ENCODE assay signal across 1 cellular context in the genomic region with DNA sequence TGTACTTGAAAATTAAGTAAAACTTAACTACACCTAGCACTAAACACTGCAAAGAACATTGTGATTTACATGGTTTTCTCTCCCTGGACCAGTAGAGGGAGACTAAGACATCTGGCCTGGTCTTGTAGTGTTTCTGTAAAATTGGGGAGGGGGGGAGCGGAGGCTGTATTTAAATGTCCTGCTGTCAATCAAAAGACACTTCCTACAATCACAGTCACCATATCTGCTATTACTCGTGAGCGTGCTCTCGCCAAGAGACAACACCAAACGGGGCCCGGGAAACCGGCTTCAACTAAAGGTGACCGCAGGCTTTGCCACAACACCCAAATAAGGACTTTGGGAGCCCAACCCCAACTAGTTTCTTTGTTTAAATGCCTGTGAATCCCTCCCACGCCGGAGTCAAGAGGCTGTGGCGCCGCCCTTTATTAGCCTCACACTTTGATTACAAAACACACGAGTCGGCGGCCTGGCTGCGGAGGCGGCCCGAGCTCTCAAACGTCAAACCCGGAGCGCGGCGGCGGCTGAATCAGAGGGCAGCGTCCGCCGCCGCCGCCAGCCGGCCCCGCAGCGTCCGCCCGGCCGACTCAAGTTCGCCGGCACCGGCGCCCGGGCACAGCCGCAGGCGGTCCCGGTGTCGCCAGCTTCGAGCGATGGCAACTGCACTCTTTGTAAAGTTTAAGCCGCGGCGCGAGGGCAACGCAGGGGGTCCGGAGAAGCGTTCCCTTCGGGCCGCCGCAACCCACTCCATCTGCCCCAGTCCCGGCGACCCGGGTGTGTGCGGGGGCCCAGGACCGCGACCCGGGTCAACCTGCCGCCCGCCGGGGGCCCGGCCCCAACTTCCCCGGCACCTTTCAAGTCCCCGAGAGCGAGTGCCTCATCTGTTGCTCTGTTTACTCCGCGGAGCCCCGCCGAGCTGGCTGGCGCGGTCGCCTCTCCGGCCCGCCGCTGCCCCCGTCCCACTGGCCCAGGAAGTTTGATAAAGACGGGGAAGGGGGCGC.
TF ChIP-seq lines count a peak whose summit lies in the region.

No MANE protein-coding gene starts in this region.

TF ChIP-seq in HepG2, 621 proteins besides CTCF, POLR2A, EP300 and RAD21 (continued from another document and continues in another):
- TF ChIP-seq ZNF766 (CRISPR knock-in tag; IDR thresholded peaks at IDR 0.05; ENCODE audit: borderline replicate concordance), result 0 out of 2 replicates have a peak, but pooled peaks have one; percentile 40
- peak; percentile 43 for TF ChIP-seq RBM39 (IDR thresholded peaks at IDR 0.05; ENCODE audit: low read depth, low read length, poor library complexity, severe bottlenecking)
- TF ChIP-seq RAD51 (IDR thresholded peaks at IDR 0.05; ENCODE audit: borderline replicate concordance), result no peak
- TF ChIP-seq BORCS8-MEF2B (CRISPR knock-in tag; IDR thresholded peaks at IDR 0.05), result no peak
- no peak; the same call in 1 of the 2 replicates for TF ChIP-seq NCOA2 (CRISPR knock-in tag; IDR thresholded peaks at IDR 0.05)
- TF ChIP-seq AGO1 (IDR thresholded peaks at IDR 0.05; ENCODE audit: low read depth, low read length, poor library complexity, severe bottlenecking), result no peak
- TF ChIP-seq ZMYM4 (CRISPR knock-in tag; IDR thresholded peaks at IDR 0.05), result peak; percentile 67
- peak; percentile 88; the same call in 1 of the 2 replicates for TF ChIP-seq FOXK2 (IDR thresholded peaks at IDR 0.05)
- peak; percentile 66; the same call in 1 of the 2 replicates for TF ChIP-seq MIXL1 (CRISPR knock-in tag; IDR thresholded peaks at IDR 0.05)
- peak; percentile 31; the same call in 1 of the 2 replicates for TF ChIP-seq ZNF232 (CRISPR knock-in tag; IDR thresholded peaks at IDR 0.05; ENCODE audit: borderline replicate concordance)
- TF ChIP-seq, protein P1, sequence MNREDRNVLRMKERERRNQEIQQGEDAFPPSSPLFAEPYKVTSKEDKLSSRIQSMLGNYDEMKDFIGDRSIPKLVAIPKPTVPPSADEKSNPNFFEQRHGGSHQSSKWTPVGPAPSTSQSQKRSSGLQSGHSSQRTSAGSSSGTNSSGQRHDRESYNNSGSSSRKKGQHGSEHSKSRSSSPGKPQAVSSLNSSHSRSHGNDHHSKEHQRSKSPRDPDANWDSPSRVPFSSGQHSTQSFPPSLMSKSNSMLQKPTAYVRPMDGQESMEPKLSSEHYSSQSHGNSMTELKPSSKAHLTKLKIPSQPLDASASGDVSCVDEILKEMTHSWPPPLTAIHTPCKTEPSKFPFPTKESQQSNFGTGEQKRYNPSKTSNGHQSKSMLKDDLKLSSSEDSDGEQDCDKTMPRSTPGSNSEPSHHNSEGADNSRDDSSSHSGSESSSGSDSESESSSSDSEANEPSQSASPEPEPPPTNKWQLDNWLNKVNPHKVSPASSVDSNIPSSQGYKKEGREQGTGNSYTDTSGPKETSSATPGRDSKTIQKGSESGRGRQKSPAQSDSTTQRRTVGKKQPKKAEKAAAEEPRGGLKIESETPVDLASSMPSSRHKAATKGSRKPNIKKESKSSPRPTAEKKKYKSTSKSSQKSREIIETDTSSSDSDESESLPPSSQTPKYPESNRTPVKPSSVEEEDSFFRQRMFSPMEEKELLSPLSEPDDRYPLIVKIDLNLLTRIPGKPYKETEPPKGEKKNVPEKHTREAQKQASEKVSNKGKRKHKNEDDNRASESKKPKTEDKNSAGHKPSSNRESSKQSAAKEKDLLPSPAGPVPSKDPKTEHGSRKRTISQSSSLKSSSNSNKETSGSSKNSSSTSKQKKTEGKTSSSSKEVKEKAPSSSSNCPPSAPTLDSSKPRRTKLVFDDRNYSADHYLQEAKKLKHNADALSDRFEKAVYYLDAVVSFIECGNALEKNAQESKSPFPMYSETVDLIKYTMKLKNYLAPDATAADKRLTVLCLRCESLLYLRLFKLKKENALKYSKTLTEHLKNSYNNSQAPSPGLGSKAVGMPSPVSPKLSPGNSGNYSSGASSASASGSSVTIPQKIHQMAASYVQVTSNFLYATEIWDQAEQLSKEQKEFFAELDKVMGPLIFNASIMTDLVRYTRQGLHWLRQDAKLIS (CRISPR knock-in tag; IDR thresholded peaks at IDR 0.05), result no peak
- peak; percentile 43; the same call in 1 of the 2 replicates for TF ChIP-seq ZNF205 (CRISPR knock-in tag; IDR thresholded peaks at IDR 0.05)
- peak; percentile 34; the same call in 1 of the 2 replicates for TF ChIP-seq THAP11 (CRISPR knock-in tag; IDR thresholded peaks at IDR 0.05)
- 0 out of 2 replicates have a peak, but pooled peaks have one; percentile 31 for TF ChIP-seq ZFP37 (CRISPR knock-in tag; IDR thresholded peaks at IDR 0.05; ENCODE audit: borderline replicate concordance)
- TF ChIP-seq, protein P2, sequence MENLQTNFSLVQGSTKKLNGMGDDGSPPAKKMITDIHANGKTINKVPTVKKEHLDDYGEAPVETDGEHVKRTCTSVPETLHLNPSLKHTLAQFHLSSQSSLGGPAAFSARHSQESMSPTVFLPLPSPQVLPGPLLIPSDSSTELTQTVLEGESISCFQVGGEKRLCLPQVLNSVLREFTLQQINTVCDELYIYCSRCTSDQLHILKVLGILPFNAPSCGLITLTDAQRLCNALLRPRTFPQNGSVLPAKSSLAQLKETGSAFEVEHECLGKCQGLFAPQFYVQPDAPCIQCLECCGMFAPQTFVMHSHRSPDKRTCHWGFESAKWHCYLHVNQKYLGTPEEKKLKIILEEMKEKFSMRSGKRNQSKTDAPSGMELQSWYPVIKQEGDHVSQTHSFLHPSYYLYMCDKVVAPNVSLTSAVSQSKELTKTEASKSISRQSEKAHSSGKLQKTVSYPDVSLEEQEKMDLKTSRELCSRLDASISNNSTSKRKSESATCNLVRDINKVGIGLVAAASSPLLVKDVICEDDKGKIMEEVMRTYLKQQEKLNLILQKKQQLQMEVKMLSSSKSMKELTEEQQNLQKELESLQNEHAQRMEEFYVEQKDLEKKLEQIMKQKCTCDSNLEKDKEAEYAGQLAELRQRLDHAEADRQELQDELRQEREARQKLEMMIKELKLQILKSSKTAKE (CRISPR knock-in tag; IDR thresholded peaks at IDR 0.05; ENCODE audit: borderline replicate concordance), result peak; percentile 25; the same call in 1 of the 2 replicates
- TF ChIP-seq, protein P3, sequence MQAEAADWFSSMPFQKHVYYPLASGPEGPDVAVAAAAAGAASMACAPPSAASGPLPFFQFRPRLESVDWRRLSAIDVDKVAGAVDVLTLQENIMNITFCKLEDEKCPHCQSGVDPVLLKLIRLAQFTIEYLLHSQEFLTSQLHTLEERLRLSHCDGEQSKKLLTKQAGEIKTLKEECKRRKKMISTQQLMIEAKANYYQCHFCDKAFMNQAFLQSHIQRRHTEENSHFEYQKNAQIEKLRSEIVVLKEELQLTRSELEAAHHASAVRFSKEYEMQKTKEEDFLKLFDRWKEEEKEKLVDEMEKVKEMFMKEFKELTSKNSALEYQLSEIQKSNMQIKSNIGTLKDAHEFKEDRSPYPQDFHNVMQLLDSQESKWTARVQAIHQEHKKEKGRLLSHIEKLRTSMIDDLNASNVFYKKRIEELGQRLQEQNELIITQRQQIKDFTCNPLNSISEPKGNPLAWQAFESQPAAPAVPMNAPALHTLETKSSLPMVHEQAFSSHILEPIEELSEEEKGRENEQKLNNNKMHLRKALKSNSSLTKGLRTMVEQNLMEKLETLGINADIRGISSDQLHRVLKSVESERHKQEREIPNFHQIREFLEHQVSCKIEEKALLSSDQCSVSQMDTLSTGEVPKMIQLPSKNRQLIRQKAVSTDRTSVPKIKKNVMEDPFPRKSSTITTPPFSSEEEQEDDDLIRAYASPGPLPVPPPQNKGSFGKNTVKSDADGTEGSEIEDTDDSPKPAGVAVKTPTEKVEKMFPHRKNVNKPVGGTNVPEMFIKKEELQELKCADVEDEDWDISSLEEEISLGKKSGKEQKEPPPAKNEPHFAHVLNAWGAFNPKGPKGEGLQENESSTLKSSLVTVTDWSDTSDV (CRISPR knock-in tag; IDR thresholded peaks at IDR 0.05), result no peak
- TF ChIP-seq, protein P4, sequence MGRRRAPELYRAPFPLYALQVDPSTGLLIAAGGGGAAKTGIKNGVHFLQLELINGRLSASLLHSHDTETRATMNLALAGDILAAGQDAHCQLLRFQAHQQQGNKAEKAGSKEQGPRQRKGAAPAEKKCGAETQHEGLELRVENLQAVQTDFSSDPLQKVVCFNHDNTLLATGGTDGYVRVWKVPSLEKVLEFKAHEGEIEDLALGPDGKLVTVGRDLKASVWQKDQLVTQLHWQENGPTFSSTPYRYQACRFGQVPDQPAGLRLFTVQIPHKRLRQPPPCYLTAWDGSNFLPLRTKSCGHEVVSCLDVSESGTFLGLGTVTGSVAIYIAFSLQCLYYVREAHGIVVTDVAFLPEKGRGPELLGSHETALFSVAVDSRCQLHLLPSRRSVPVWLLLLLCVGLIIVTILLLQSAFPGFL (CRISPR knock-in tag; IDR thresholded peaks at IDR 0.05), result no peak
- peak; percentile 79 for TF ChIP-seq BHLHE40 (IDR thresholded peaks at IDR 0.05; ENCODE audit: low read length)
- TF ChIP-seq ZSCAN29 (CRISPR knock-in tag; conservative IDR thresholded peaks at IDR 0.05), result 0 out of 2 replicates have a peak, but pooled peaks have one; percentile 41
- 0 out of 2 replicates have a peak, but pooled peaks have one; percentile 11 for TF ChIP-seq ZNF12 (CRISPR knock-in tag; IDR thresholded peaks at IDR 0.05)
- TF ChIP-seq ONECUT2 (CRISPR knock-in tag; IDR thresholded peaks at IDR 0.05), result no peak
- TF ChIP-seq ZNF761 (CRISPR knock-in tag; conservative IDR thresholded peaks at IDR 0.05), result 0 out of 2 replicates have a peak, but pooled peaks have one; percentile 51
- no peak for TF ChIP-seq NFE2L1 (CRISPR knock-in tag; IDR thresholded peaks at IDR 0.05; ENCODE audit: borderline replicate concordance)
- TF ChIP-seq PTBP1 (IDR thresholded peaks at IDR 0.05; ENCODE audit: low read depth, low read length, poor library complexity, severe bottlenecking), result no peak
- no peak for TF ChIP-seq ATRX (CRISPR knock-in tag; IDR thresholded peaks at IDR 0.05; ENCODE audit: borderline replicate concordance)
- TF ChIP-seq, protein P5, sequence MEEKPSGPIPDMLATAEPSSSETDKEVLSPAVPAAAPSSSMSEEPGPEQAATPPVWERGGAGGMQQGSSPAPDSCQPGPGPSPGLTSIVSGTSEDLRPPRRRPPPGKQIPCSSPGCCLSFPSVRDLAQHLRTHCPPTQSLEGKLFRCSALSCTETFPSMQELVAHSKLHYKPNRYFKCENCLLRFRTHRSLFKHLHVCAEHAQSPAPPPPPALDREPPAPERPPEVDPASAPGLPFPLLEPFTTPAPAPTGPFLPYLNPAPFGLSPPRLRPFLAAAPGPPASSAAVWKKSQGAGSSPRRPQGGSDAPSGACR (CRISPR knock-in tag; IDR thresholded peaks at IDR 0.05), result 0 out of 2 replicates have a peak, but pooled peaks have one; percentile 30
- no peak for TF ChIP-seq PAF1 (CRISPR knock-in tag; IDR thresholded peaks at IDR 0.05)
- TF ChIP-seq ZSCAN22 (CRISPR knock-in tag; IDR thresholded peaks at IDR 0.05), result peak; percentile 83; the same call in 1 of the 2 replicates
- TF ChIP-seq, protein P6, sequence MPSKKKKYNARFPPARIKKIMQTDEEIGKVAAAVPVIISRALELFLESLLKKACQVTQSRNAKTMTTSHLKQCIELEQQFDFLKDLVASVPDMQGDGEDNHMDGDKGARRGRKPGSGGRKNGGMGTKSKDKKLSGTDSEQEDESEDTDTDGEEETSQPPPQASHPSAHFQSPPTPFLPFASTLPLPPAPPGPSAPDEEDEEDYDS (CRISPR knock-in tag; IDR thresholded peaks at IDR 0.05), result peak; percentile 70
- TF ChIP-seq, protein P7, sequence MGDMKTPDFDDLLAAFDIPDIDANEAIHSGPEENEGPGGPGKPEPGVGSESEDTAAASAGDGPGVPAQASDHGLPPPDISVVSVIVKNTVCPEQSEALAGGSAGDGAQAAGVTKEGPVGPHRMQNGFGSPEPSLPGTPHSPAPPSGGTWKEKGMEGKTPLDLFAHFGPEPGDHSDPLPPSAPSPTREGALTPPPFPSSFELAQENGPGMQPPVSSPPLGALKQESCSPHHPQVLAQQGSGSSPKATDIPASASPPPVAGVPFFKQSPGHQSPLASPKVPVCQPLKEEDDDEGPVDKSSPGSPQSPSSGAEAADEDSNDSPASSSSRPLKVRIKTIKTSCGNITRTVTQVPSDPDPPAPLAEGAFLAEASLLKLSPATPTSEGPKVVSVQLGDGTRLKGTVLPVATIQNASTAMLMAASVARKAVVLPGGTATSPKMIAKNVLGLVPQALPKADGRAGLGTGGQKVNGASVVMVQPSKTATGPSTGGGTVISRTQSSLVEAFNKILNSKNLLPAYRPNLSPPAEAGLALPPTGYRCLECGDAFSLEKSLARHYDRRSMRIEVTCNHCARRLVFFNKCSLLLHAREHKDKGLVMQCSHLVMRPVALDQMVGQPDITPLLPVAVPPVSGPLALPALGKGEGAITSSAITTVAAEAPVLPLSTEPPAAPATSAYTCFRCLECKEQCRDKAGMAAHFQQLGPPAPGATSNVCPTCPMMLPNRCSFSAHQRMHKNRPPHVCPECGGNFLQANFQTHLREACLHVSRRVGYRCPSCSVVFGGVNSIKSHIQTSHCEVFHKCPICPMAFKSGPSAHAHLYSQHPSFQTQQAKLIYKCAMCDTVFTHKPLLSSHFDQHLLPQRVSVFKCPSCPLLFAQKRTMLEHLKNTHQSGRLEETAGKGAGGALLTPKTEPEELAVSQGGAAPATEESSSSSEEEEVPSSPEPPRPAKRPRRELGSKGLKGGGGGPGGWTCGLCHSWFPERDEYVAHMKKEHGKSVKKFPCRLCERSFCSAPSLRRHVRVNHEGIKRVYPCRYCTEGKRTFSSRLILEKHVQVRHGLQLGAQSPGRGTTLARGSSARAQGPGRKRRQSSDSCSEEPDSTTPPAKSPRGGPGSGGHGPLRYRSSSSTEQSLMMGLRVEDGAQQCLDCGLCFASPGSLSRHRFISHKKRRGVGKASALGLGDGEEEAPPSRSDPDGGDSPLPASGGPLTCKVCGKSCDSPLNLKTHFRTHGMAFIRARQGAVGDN (CRISPR knock-in tag; IDR thresholded peaks at IDR 0.05), result peak; percentile 75
- peak; percentile 25 for TF ChIP-seq ZEB1 (IDR thresholded peaks at IDR 0.05; ENCODE audit: insufficient replicate concordance, low read depth)
- TF ChIP-seq, protein P8, sequence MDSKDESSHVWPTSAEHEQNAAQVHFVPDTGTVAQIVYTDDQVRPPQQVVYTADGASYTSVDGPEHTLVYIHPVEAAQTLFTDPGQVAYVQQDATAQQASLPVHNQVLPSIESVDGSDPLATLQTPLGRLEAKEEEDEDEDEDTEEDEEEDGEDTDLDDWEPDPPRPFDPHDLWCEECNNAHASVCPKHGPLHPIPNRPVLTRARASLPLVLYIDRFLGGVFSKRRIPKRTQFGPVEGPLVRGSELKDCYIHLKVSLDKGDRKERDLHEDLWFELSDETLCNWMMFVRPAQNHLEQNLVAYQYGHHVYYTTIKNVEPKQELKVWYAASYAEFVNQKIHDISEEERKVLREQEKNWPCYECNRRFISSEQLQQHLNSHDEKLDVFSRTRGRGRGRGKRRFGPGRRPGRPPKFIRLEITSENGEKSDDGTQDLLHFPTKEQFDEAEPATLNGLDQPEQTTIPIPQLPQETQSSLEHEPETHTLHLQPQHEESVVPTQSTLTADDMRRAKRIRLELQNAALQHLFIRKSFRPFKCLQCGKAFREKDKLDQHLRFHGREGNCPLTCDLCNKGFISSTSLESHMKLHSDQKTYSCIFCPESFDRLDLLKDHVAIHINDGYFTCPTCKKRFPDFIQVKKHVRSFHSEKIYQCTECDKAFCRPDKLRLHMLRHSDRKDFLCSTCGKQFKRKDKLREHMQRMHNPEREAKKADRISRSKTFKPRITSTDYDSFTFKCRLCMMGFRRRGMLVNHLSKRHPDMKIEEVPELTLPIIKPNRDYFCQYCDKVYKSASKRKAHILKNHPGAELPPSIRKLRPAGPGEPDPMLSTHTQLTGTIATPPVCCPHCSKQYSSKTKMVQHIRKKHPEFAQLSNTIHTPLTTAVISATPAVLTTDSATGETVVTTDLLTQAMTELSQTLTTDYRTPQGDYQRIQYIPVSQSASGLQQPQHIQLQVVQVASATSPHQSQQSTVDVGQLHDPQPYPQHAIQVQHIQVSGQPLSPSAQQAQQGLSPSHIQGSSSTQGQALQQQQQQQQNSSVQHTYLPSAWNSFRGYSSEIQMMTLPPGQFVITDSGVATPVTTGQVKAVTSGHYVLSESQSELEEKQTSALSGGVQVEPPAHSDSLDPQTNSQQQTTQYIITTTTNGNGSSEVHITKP (CRISPR knock-in tag; IDR thresholded peaks at IDR 0.05; ENCODE audit: low read depth), result no peak
- 0 out of 2 replicates have a peak, but pooled peaks have one; percentile 27 for TF ChIP-seq CREM (IDR thresholded peaks at IDR 0.05)
- TF ChIP-seq CREM (CRISPR knock-in tag; IDR thresholded peaks at IDR 0.05), result no peak
- TF ChIP-seq NFKB2 (CRISPR knock-in tag; IDR thresholded peaks at IDR 0.05; ENCODE audit: borderline replicate concordance), result no peak
